ENCODE assay signal across 10 cellular contexts in the genomic region with DNA sequence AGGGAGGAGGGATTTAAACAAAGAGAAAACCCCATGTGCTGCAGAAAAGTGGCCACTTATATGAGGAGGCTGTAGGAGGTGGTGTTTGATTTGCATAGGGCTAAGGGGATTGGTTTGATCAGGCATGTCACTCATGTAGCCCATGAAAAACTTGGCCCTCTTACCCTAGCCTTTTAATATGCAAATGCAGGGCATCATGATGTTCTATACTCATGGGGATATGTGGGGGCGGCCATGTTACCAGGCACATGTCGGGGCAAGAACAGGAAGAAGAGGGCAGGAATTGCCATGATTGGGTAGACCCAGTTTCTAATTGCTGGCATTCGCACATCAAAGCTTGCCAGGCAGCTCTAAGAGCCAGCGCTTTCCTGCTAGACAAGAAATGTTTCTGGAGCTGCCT. TPM values are rescaled to one million over a fixed set of nuclear protein-coding genes. Genes with fewer than 3 reads are reported as not detected.
DNase-seq lines count a peak whose midpoint lies in the region; ATAC-seq and TF ChIP-seq lines count a peak whose summit lies in the region.
"Had no signal": no experiment of that assay in that cellular context is flagged by ENCODE, and none has a peak within 500 bp of the region (broad histone marks: within the 10 kb centered on the region; RNA-seq: fewer than 3 reads in every experiment).

No MANE protein-coding gene starts in this region.

- WGBS in esophagus squamous epithelium, 2 donors = 30 to 42% methylated on average over 3 to 4 of the region's 4 CpGs

- no peaks in the 10 kb centered on the region for H3K27me3 ChIP-seq in esophagus squamous epithelium

- ATAC-seq in stimulated activated naive CD8-positive, alpha-beta T cell treated with anti-CD3 and anti-CD28 coated beads, Interleukin-15, Interleukin-2, amounts not matched to agents 100 U/mL and 50 U/mL, for 24 hours = peak; percentile 41
- ATAC-seq: T-cell had no signal

- no peak for TF ChIP-seq POLR2A in esophagus squamous epithelium (IDR thresholded peaks at IDR 0.05)

- no peak for TF ChIP-seq CTCF in esophagus squamous epithelium (IDR thresholded peaks at IDR 0.05)

- H3K27ac ChIP-seq in esophagus squamous epithelium = peak overlapping the region; percentile 72 to 97 (median 92)
- H3K27ac ChIP-seq: KMS-11 had no signal

- intact Hi-C loops in esophagus squamous epithelium (cut with DNase I) = no loop called here

- DNase-seq in NCI-H2196 (lab: John Stamatoyannopoulos, UW; ENCODE audit: unreplicated experiment) (peak; percentile 13), NCI-H2196 treated with DMSO at 0.1 percent for 48 hours (lab: John Stamatoyannopoulos, UW; ENCODE audit: unreplicated experiment) (no peak), NCI-H774 (lab: John Stamatoyannopoulos, UW) (peak; percentile 76), esophagus squamous epithelium (lab: John Stamatoyannopoulos, UW) (no peak), inferior parietal cortex (ENCODE audit: extremely low spot score) (no peak), COLO668 (lab: John Stamatoyannopoulos, UW; ENCODE audit: unreplicated experiment) (no peak)
- DNase-seq in stimulated activated naive CD8-positive, alpha-beta T cell treated with anti-CD3 and anti-CD28 coated beads, Interleukin-15, Interleukin-2, amounts not matched to agents 100 U/mL and 50 U/mL, for 24 hours = no peak
- no peak for DNase-seq in activated CD4-positive, alpha-beta T cell treated with anti-CD3 and anti-CD28 coated beads for 4 hours
- DNase-seq: T-cell had no signal

- H3K4me1 ChIP-seq in esophagus squamous epithelium = peaks cover 9 to 60% (median 14%) of the 10 kb centered on the region in 3 donors

- H3K9me3 ChIP-seq in esophagus squamous epithelium = no peaks in the 10 kb centered on the region

- H3K36me3 ChIP-seq in esophagus squamous epithelium = no peaks in the 10 kb centered on the region

- H3K4me3 ChIP-seq in esophagus squamous epithelium = no peak overlapping the region

RNA-seq across cellular contexts. Expression of a gene that starts 28.8 kb away (rescaled TPM):
- total RNA-seq in esophagus squamous epithelium = 10 to 100 TPM in 1 of 4 donors, 1 to 10 TPM in 2, not detected in 1; 1.6 to 10.7 (median 1.9) TPM

RNA-seq across cellular contexts. Expression of a gene that starts 48.5 kb away (rescaled TPM):
- total RNA-seq in esophagus squamous epithelium = 1 to 10 TPM in 2 of 4 donors, not detected in 2; 1.0 to 4.2 TPM

RNA-seq across cellular contexts. Expression of a gene that starts 53.4 kb away (rescaled TPM):
- total RNA-seq in esophagus squamous epithelium = 1 to 10 TPM in 3 of 4 donors, under 1 TPM in 1; 0.92 to 2.3 (median 1.6) TPM

RNA-seq across cellular contexts. Expression of a gene that starts 59.3 kb away (rescaled TPM):
- 1 to 10 TPM in 1 of 4 donors, not detected in 3; 1.5 TPM for total RNA-seq in esophagus squamous epithelium

Comparison
In these comparisons a context has a peak if more than half of its experiments do, and no peak if none do; other contexts are left out.
1. DNase-seq: peak in NCI-H2196 (single experiment) and NCI-H774 (single experiment); none in NCI-H2196 treated with DMSO at 0.1 percent for 48 hours (single experiment), esophagus squamous epithelium (single experiment), stimulated activated naive CD8-positive, alpha-beta T cell treated with anti-CD3 and anti-CD28 coated beads, Interleukin-15, Interleukin-2, amounts not matched to agents 100 U/mL and 50 U/mL, for 24 hours (single experiment), inferior parietal cortex (single experiment), COLO668 (single experiment) and activated CD4-positive, alpha-beta T cell treated with anti-CD3 and anti-CD28 coated beads for 4 hours (0 of 2).